In genomic region chr17:75457047-75457654, GRCh38 we compare ENCODE assay signal across 8 cellular contexts. TPM values are rescaled to one million over a fixed set of nuclear protein-coding genes. Genes with fewer than 3 reads are reported as not detected.
DNase-seq lines count a peak whose midpoint lies in the region; ATAC-seq and TF ChIP-seq lines count a peak whose summit lies in the region.

No MANE protein-coding gene starts in this region.

- H3K27me3 Mint-ChIP-seq in CD4-positive, CD25-positive, alpha-beta regulatory T cell: no peaks in the 10 kb centered on the region
- no peaks in the 10 kb centered on the region for H3K27me3 Mint-ChIP-seq in chondrocyte (ENCODE audit: low read depth)

- H3K27ac ChIP-seq in CD4-positive, CD25-positive, alpha-beta regulatory T cell (ENCODE audit: insufficient read depth, low read length, poor library complexity, severe bottlenecking): no peak overlapping the region
- H3K27ac ChIP-seq in HL-60 (replicated peaks) (peak overlapping the region; percentile 84), SJCRH30 (peak overlapping the region; percentile 79), left lung (peak overlapping the region; percentile 74 to 92)

- H3K4me3 Mint-ChIP-seq in CD4-positive, CD25-positive, alpha-beta regulatory T cell: peak overlapping the region; percentile 94 to 99 (median 98)
- peak overlapping the region; percentile 89 for H3K4me3 Mint-ChIP-seq in chondrocyte (ENCODE audit: unreplicated experiment)
- H3K4me3 Mint-ChIP-seq in stimulated activated effector memory CD8-positive, alpha-beta T cell treated with anti-CD3 and anti-CD28 coated beads, Interleukin-12 subunit alpha, Interleukin-12 subunit beta, amount 100 ng/mL, for 72 hours: peak overlapping the region; percentile 93

- TF ChIP-seq CTCF in HL-60 (IDR thresholded peaks at IDR 0.05; ENCODE audit: insufficient read depth, low read length) (no peak), chondrocyte (IDR thresholded peaks at IDR 0.05) (no peak), left lung (IDR thresholded peaks at IDR 0.05) (no peak)

- no peak for DNase-seq in CD4-positive, CD25-positive, alpha-beta regulatory T cell
- DNase-seq in HL-60 (ENCODE audit: low read depth in 1 of 2, low spot score in 1 of 2) (peak in 1 of 2 experiments; percentile 6), SJCRH30 (peak; percentile 81 to 82), chondrocyte (ENCODE audit: low spot score) (no peak), left lung (peak in 1 of 2 donors; percentile 49)
- peak; percentile 16 to 57 for DNase-seq in stimulated activated effector memory CD8-positive, alpha-beta T cell treated with anti-CD3 and anti-CD28 coated beads, Interleukin-12 subunit alpha, Interleukin-12 subunit beta, amount 100 ng/mL, for 72 hours (ENCODE audit: low spot score in 2 of 2)

- H3K27me3 ChIP-seq in CD4-positive, CD25-positive, alpha-beta regulatory T cell (ENCODE audit: control insufficient read depth, insufficient read depth, low read length): no peaks in the 10 kb centered on the region
- no peaks in the 10 kb centered on the region for H3K27me3 ChIP-seq in HL-60 (ENCODE audit: insufficient read depth, poor library complexity, severe bottlenecking)
- H3K27me3 ChIP-seq in SJCRH30: no peaks in the 10 kb centered on the region
- H3K27me3 ChIP-seq in left lung: no peaks in the 10 kb centered on the region

- intact Hi-C loops in left lung (cut with DNase I): no loop called here

- H3K27ac Mint-ChIP-seq in CD4-positive, CD25-positive, alpha-beta regulatory T cell: peak overlapping the region; percentile 72 to 98 (median 94)
- H3K27ac Mint-ChIP-seq in chondrocyte (ENCODE audit: unreplicated experiment): peak overlapping the region; percentile 96
- H3K27ac Mint-ChIP-seq in stimulated activated effector memory CD8-positive, alpha-beta T cell treated with anti-CD3 and anti-CD28 coated beads, Interleukin-12 subunit alpha, Interleukin-12 subunit beta, amount 100 ng/mL, for 72 hours: peak overlapping the region; percentile 96

- no peaks in the 10 kb centered on the region for H3K9me3 Mint-ChIP-seq in CD4-positive, CD25-positive, alpha-beta regulatory T cell
- no peaks in the 10 kb centered on the region for H3K9me3 Mint-ChIP-seq in chondrocyte (ENCODE audit: low read depth)
- no peaks in the 10 kb centered on the region for H3K9me3 Mint-ChIP-seq in stimulated activated effector memory CD8-positive, alpha-beta T cell treated with anti-CD3 and anti-CD28 coated beads, Interleukin-12 subunit alpha, Interleukin-12 subunit beta, amount 100 ng/mL, for 72 hours

- peaks cover 13 to 48% (median 31%) of the 10 kb centered on the region in 4 donors for H3K4me1 Mint-ChIP-seq in CD4-positive, CD25-positive, alpha-beta regulatory T cell
- peaks cover 22% of the 10 kb centered on the region for H3K4me1 Mint-ChIP-seq in chondrocyte (ENCODE audit: low read depth)
- H3K4me1 Mint-ChIP-seq in stimulated activated effector memory CD8-positive, alpha-beta T cell treated with anti-CD3 and anti-CD28 coated beads, Interleukin-12 subunit alpha, Interleukin-12 subunit beta, amount 100 ng/mL, for 72 hours: peaks cover 42% of the 10 kb centered on the region

- H3K9me3 ChIP-seq in CD4-positive, CD25-positive, alpha-beta regulatory T cell (ENCODE audit: control insufficient read depth in 2 of 2, low read length in 2 of 2): no peaks in the 10 kb centered on the region
- H3K9me3 ChIP-seq in SJCRH30 (replicated peaks): no peaks in the 10 kb centered on the region
- H3K9me3 ChIP-seq in left lung: no peaks in the 10 kb centered on the region

- no peaks in the 10 kb centered on the region for H3K36me3 ChIP-seq in CD4-positive, CD25-positive, alpha-beta regulatory T cell (ENCODE audit: control insufficient read depth, insufficient read depth, low read length)
- H3K36me3 ChIP-seq in SJCRH30 (no peaks in the 10 kb centered on the region), left lung (no peaks in the 10 kb centered on the region)

- H3K4me3 ChIP-seq in CD4-positive, CD25-positive, alpha-beta regulatory T cell (ENCODE audit: low read depth, low read length): peak overlapping the region; percentile 90
- H3K4me3 ChIP-seq in HL-60 (replicated peaks; ENCODE audit: insufficient read depth, low read length): peak overlapping the region; percentile 62
- H3K4me3 ChIP-seq in SJCRH30: peak overlapping the region; percentile 86
- peak overlapping the region; percentile 82 to 89 for H3K4me3 ChIP-seq in left lung

- ATAC-seq in CD4-positive, CD25-positive, alpha-beta regulatory T cell (ENCODE audit: low read depth in 2 of 2): no peak
- ATAC-seq in left lung: peak; percentile 48
- ATAC-seq in stimulated activated effector memory CD8-positive, alpha-beta T cell treated with anti-CD3 and anti-CD28 coated beads, Interleukin-12 subunit alpha, Interleukin-12 subunit beta, amount 100 ng/mL, for 72 hours: peak; percentile 43
- no peak for ATAC-seq in HG02870 (IDR thresholded peaks at IDR 0.05; ENCODE audit: unreplicated experiment)
- ATAC-seq in GM18873 (IDR thresholded peaks at IDR 0.05; ENCODE audit: low FRiP score, unreplicated experiment): no peak

- H3K4me1 ChIP-seq in CD4-positive, CD25-positive, alpha-beta regulatory T cell (ENCODE audit: control insufficient read depth, insufficient read depth, low read length, poor library complexity, severe bottlenecking): peaks cover 17% of the 10 kb centered on the region
- H3K4me1 ChIP-seq in SJCRH30: no peaks in the 10 kb centered on the region
- H3K4me1 ChIP-seq in left lung: peaks cover 4 to 47% of the 10 kb centered on the region in 2 donors

- no peaks in the 10 kb centered on the region for H3K36me3 Mint-ChIP-seq in CD4-positive, CD25-positive, alpha-beta regulatory T cell
- no peaks in the 10 kb centered on the region for H3K36me3 Mint-ChIP-seq in chondrocyte (ENCODE audit: low read depth)
- H3K36me3 Mint-ChIP-seq in stimulated activated effector memory CD8-positive, alpha-beta T cell treated with anti-CD3 and anti-CD28 coated beads, Interleukin-12 subunit alpha, Interleukin-12 subunit beta, amount 100 ng/mL, for 72 hours: peaks cover 8% of the 10 kb centered on the region

RNA-seq across cellular contexts. Expression of gene TMEM94, which starts 0.7 kb away (rescaled TPM):
- total RNA-seq in CD4-positive, CD25-positive, alpha-beta regulatory T cell: 94.7 TPM
- 1 to 10 TPM; 4.0 to 8.4 (median 6.2) TPM for polyA plus RNA-seq in CD4-positive, CD25-positive, alpha-beta regulatory T cell
- total RNA-seq in SJCRH30 (2014; rRNA removed; shearing (Covaris generic)): 43.5 and 55.6 TPM in 2 replicates
- total RNA-seq in chondrocyte (45.6 to 52.3 TPM (median 49.5 TPM) in 3 replicates), left lung (10 to 100 TPM; 68.4 to 74.3 TPM)

RNA-seq across cellular contexts. Expression of gene GRB2, which starts 51.7 kb away (rescaled TPM):
- 142 TPM for total RNA-seq in CD4-positive, CD25-positive, alpha-beta regulatory T cell
- 100 to 1,000 TPM; 131 to 152 (median 138) TPM for polyA plus RNA-seq in CD4-positive, CD25-positive, alpha-beta regulatory T cell
- 91.8 and 92.9 TPM in 2 replicates for total RNA-seq in SJCRH30 (2014; rRNA removed; shearing (Covaris generic))
- total RNA-seq in chondrocyte (73.9 to 83.7 TPM (median 79.4 TPM) in 3 replicates), left lung (100 to 1,000 TPM; 110 to 214 TPM)

RNA-seq across cellular contexts. Expression of gene CASKIN2, which starts 58.2 kb away (rescaled TPM):
- total RNA-seq in CD4-positive, CD25-positive, alpha-beta regulatory T cell: 0.44 TPM
- polyA plus RNA-seq in CD4-positive, CD25-positive, alpha-beta regulatory T cell: under 1 TPM in 1 of 4 donors, not detected in 3; 0.24 TPM
- total RNA-seq in SJCRH30 (2014; rRNA removed; shearing (Covaris generic)): 6.9 and 9.3 TPM in 2 replicates
- total RNA-seq in chondrocyte: 27.1 to 30.4 TPM (median 30.3 TPM) in 3 replicates
- 10 to 100 TPM; 43.8 to 74.4 TPM for total RNA-seq in left lung

RNA-seq across cellular contexts. Expression of gene TSEN54, which starts 59.2 kb away (rescaled TPM):
- 35.2 TPM for total RNA-seq in CD4-positive, CD25-positive, alpha-beta regulatory T cell
- polyA plus RNA-seq in CD4-positive, CD25-positive, alpha-beta regulatory T cell: 10 to 100 TPM; 42.7 to 54.6 (median 52.9) TPM
- 34.3 and 44.8 TPM in 2 replicates for total RNA-seq in SJCRH30 (2014; rRNA removed; shearing (Covaris generic))
- total RNA-seq in chondrocyte (11.0 to 14.6 TPM (median 12.2 TPM) in 3 replicates), left lung (10 to 100 TPM; 15.8 to 22.9 TPM)

Comparison
In these comparisons a context has a peak if more than half of its experiments do, and no peak if none do; other contexts are left out.
1. ATAC-seq: peak in left lung (single experiment) and stimulated activated effector memory CD8-positive, alpha-beta T cell treated with anti-CD3 and anti-CD28 coated beads, Interleukin-12 subunit alpha, Interleukin-12 subunit beta, amount 100 ng/mL, for 72 hours (single experiment); none in CD4-positive, CD25-positive, alpha-beta regulatory T cell (0 of 2), HG02870 (single experiment) and GM18873 (single experiment).
2. DNase-seq: peak in SJCRH30 (2 of 2) and stimulated activated effector memory CD8-positive, alpha-beta T cell treated with anti-CD3 and anti-CD28 coated beads, Interleukin-12 subunit alpha, Interleukin-12 subunit beta, amount 100 ng/mL, for 72 hours (2 of 2); none in CD4-positive, CD25-positive, alpha-beta regulatory T cell (0 of 3) and chondrocyte (single experiment).
3. Peak in every context shown above with its lines, with median percentiles within 50 percentile points of each other: H3K4me3 ChIP-seq, H3K27ac Mint-ChIP-seq and H3K4me3 Mint-ChIP-seq.